Comparison of ENCODE assay signal across 10 cellular contexts in the genomic region with DNA sequence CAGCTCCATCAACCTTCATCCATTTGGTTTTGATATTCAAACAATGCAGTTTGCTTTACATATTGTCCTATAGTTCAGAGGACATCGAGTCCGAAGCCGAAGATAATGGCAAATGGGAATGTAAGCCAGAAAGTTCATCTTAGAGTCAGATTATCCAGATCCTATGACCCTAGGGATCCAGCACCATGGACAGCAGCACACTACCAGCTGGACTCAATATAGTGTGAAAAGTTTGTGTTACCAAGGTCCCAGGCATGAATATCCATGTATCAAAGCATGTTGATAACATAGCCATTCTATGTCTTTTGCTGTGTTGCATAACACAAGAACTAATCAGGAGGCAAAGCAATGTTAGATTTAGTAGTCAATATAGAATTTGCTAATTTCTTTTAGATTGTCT. TPM values are rescaled to one million over a fixed set of nuclear protein-coding genes. Genes with fewer than 3 reads are reported as not detected.
DNase-seq lines count a peak whose midpoint lies in the region; ATAC-seq and TF ChIP-seq lines count a peak whose summit lies in the region.
"Had no signal": no experiment of that assay in that cellular context is flagged by ENCODE, and none has a peak within 500 bp of the region (broad histone marks: within the 10 kb centered on the region; RNA-seq: fewer than 3 reads in every experiment).

No MANE protein-coding gene starts in this region.

- H3K27ac Mint-ChIP-seq in activated naive CD8-positive, alpha-beta T cell treated with anti-CD3 and anti-CD28 coated beads for 36 hours, result no peak overlapping the region
- no peak overlapping the region for H3K27ac Mint-ChIP-seq in naive thymus-derived CD4-positive, alpha-beta T cell

- intact Hi-C loops in naive thymus-derived CD4-positive, alpha-beta T cell (cut with micrococcal nuclease), result no loop called here

- H3K4me1 ChIP-seq in naive thymus-derived CD4-positive, alpha-beta T cell (ENCODE audit: control insufficient read depth in 2 of 2, insufficient read depth in 2 of 2, low read length in 2 of 2), result no peaks in the 10 kb centered on the region

- H3K4me3 Mint-ChIP-seq in activated naive CD8-positive, alpha-beta T cell treated with anti-CD3 and anti-CD28 coated beads for 36 hours, result no peak overlapping the region
- H3K4me3 Mint-ChIP-seq in naive thymus-derived CD4-positive, alpha-beta T cell, result no peak overlapping the region

- H3K36me3 Mint-ChIP-seq in activated naive CD8-positive, alpha-beta T cell treated with anti-CD3 and anti-CD28 coated beads for 36 hours, result no peaks in the 10 kb centered on the region
- no peaks in the 10 kb centered on the region for H3K36me3 Mint-ChIP-seq in naive thymus-derived CD4-positive, alpha-beta T cell

- no peak overlapping the region for H3K4me3 ChIP-seq in kidney epithelial cell (ENCODE audit: low read depth, low read length)
- no peak overlapping the region for H3K4me3 ChIP-seq in naive thymus-derived CD4-positive, alpha-beta T cell (ENCODE audit: low read length)

- H3K27me3 ChIP-seq in kidney epithelial cell (ENCODE audit: control insufficient read depth, insufficient read depth, low read length), result peaks cover 2% of the 10 kb centered on the region
- H3K27me3 ChIP-seq in naive thymus-derived CD4-positive, alpha-beta T cell (ENCODE audit: control insufficient read depth in 2 of 2, insufficient read depth in 2 of 2, low read length in 2 of 2), result no peaks in the 10 kb centered on the region

- no peaks in the 10 kb centered on the region for H3K9me3 ChIP-seq in naive thymus-derived CD4-positive, alpha-beta T cell (ENCODE audit: control insufficient read depth in 2 of 3, low read length in 3 of 3)

- in situ Hi-C loops in KBM-7 (cut with MboI; ENCODE audit: low pct_unique_long_range_greater_than_20kb, low sequenced_read_pairs), result no loop called here
- in situ Hi-C loops in GM13977 (cut with MboI; ENCODE audit: low pct_unique_long_range_greater_than_20kb, low sequenced_read_pairs, unreplicated experiment), result no loop called here

- peaks cover 2% of the 10 kb centered on the region for H3K4me1 Mint-ChIP-seq in activated naive CD8-positive, alpha-beta T cell treated with anti-CD3 and anti-CD28 coated beads for 36 hours
- no peaks in the 10 kb centered on the region for H3K4me1 Mint-ChIP-seq in naive thymus-derived CD4-positive, alpha-beta T cell

- peaks cover 25% of the 10 kb centered on the region for H3K27me3 Mint-ChIP-seq in activated naive CD8-positive, alpha-beta T cell treated with anti-CD3 and anti-CD28 coated beads for 36 hours
- H3K27me3 Mint-ChIP-seq in naive thymus-derived CD4-positive, alpha-beta T cell, result peaks cover 15 to 48% (median 32%) of the 10 kb centered on the region in 5 donors

- CTCF ChIA-PET in naive thymus-derived CD4-positive, alpha-beta T cell (lab: Charles Lee), result no interaction called here

- H3K27ac ChIP-seq in naive thymus-derived CD4-positive, alpha-beta T cell (ENCODE audit: low read depth, low read length), result no peak overlapping the region

- no peaks in the 10 kb centered on the region for H3K36me3 ChIP-seq in kidney epithelial cell (ENCODE audit: control insufficient read depth, insufficient read depth, low read length)
- no peaks in the 10 kb centered on the region for H3K36me3 ChIP-seq in naive thymus-derived CD4-positive, alpha-beta T cell (ENCODE audit: control insufficient read depth in 2 of 3, insufficient read depth in 3 of 3, low read length in 3 of 3)

- no peaks in the 10 kb centered on the region for H3K9me3 Mint-ChIP-seq in activated naive CD8-positive, alpha-beta T cell treated with anti-CD3 and anti-CD28 coated beads for 36 hours
- H3K9me3 Mint-ChIP-seq in naive thymus-derived CD4-positive, alpha-beta T cell, result peaks cover 0 to 5% (median 0%) of the 10 kb centered on the region in 11 donors

- POLR2A ChIA-PET in naive thymus-derived CD4-positive, alpha-beta T cell (lab: Charles Lee), result no interaction called here

- TF ChIP-seq CTCF in kidney epithelial cell (IDR thresholded peaks at IDR 0.05; ENCODE audit: insufficient read depth, low read length, poor library complexity, severe bottlenecking) (no peak), GM13977 (IDR thresholded peaks at IDR 0.05; ENCODE audit: extremely low read depth, insufficient read depth, missing control alignments) (no peak)

- ATAC-seq in esophagus mucosa, result no peak
- ATAC-seq in naive thymus-derived CD4-positive, alpha-beta T cell, result no peak
- ATAC-seq: left ventricle myocardium superior had no signal

- DNase-seq in Daoy (ENCODE audit: low read depth) (peak; percentile 30), KBM-7 (peak; percentile 26), kidney epithelial cell (ENCODE audit: low read depth) (peak; percentile 5), hepatic stellate cell (ENCODE audit: low spot score) (no peak), GM13977 (ENCODE audit: low spot score) (no peak)
- DNase-seq in activated naive CD8-positive, alpha-beta T cell treated with anti-CD3 and anti-CD28 coated beads for 36 hours, result peak; percentile 15
- DNase-seq in naive thymus-derived CD4-positive, alpha-beta T cell, result no peak
- DNase-seq: left ventricle myocardium superior, NCI-H1417 treated with DMSO at 0.1 percent for 48 hours had no signal

RNA-seq across cellular contexts. Expression of a gene that starts 46.3 kb away (rescaled TPM):
- 0.09 and 0.11 TPM in 2 replicates for total RNA-seq in Daoy (2014; rRNA removed; shearing (Covaris generic))
- under 1 TPM; 0.10 to 0.29 TPM for total RNA-seq in activated naive CD8-positive, alpha-beta T cell treated with anti-CD3 and anti-CD28 coated beads for 36 hours
- total RNA-seq in kidney epithelial cell (not detected in 2 replicates), esophagus mucosa (2.8 TPM)
- under 1 TPM in 1 of 5 experiments, not detected in 4; 0.17 TPM for total RNA-seq in naive thymus-derived CD4-positive, alpha-beta T cell
- not detected for polyA plus RNA-seq in naive thymus-derived CD4-positive, alpha-beta T cell
- total RNA-seq: left ventricle myocardium superior had no signal

Comparison
In these comparisons a context has a peak if more than half of its experiments do, and no peak if none do; other contexts are left out.
1. DNase-seq: peak in Daoy (single experiment), KBM-7 (single experiment), activated naive CD8-positive, alpha-beta T cell treated with anti-CD3 and anti-CD28 coated beads for 36 hours (single experiment) and kidney epithelial cell (single experiment); none in hepatic stellate cell (single experiment), GM13977 (single experiment) and naive thymus-derived CD4-positive, alpha-beta T cell (0 of 9).